25 cellular contexts compared by ENCODE assay signal in genomic region chr14:64364907-64365306, GRCh38. TPM values are rescaled to one million over a fixed set of nuclear protein-coding genes. Genes with fewer than 3 reads are reported as not detected.
A peak's percentile ranks its signal among the peaks of the same experiment; 100 is the strongest.
DNase-seq lines count a peak whose midpoint lies in the region; FAIRE-seq and TF ChIP-seq lines count a peak whose summit lies in the region.
"Had no signal": no experiment of that assay in that cellular context is flagged by ENCODE, and none has a peak within 500 bp of the region (broad histone marks: within the 10 kb centered on the region; RNA-seq: fewer than 3 reads in every experiment).

No MANE protein-coding gene starts in this region.

- H3K4me3 ChIP-seq in bronchial epithelial cell (ENCODE audit: low read depth, low read length) (no peak overlapping the region), sigmoid colon (no peak overlapping the region)
- H3K4me3 ChIP-seq: colonic mucosa, GM23338, SK-N-MC, tibial artery had no signal

- TF ChIP-seq EP300 in sigmoid colon (IDR thresholded peaks at IDR 0.05) = no peak

- H3K27ac ChIP-seq in sigmoid colon = no peak overlapping the region
- H3K27ac ChIP-seq: colonic mucosa, SK-N-MC, tibial artery had no signal

- H3K27me3 ChIP-seq in bronchial epithelial cell (ENCODE audit: control insufficient read depth, insufficient read depth, low read length) (no peaks in the 10 kb centered on the region), sigmoid colon (no peaks in the 10 kb centered on the region)
- H3K27me3 ChIP-seq: colonic mucosa, tibial artery had no signal

- DNase-seq in EL = peak; percentile 50
- DNase-seq in NCI-H226 = peak; percentile 69
- peak; percentile 57 for DNase-seq in bronchial epithelial cell (ENCODE audit: low read depth)
- DNase-seq in iris pigment epithelial cell (ENCODE audit: low read depth) = peak; percentile 55
- DNase-seq in activated naive CD4-positive, alpha-beta T cell (lab: John Stamatoyannopoulos, UW) = no peak
- DNase-seq in dedifferentiated amniotic fluid mesenchymal stem cell (ENCODE audit: extremely low spot score) = no peak
- DNase-seq in sigmoid colon = no peak
- DNase-seq in medulla oblongata (ENCODE audit: extremely low spot score) = no peak
- DNase-seq: activated CD4-positive, alpha-beta T cell treated with anti-CD3 and anti-CD28 coated beads for 1 hour; activated CD8-positive, alpha-beta memory T cell treated with anti-CD3 and anti-CD28 coated beads for 24 hours; activated naive CD4-positive, alpha-beta T cell treated with anti-CD3 and anti-CD28 coated beads, Interleukin-2, amount 50 U/mL, for 16 hours; activated T-cell treated with anti-CD3 and anti-CD28 coated beads, Interleukin-2, amount 50 U/mL, for 4 hours; C1 segment of cervical spinal cord; colonic mucosa; naive thymus-derived CD8-positive, alpha-beta T cell; NCI-H1105 treated with DMSO at 0.1 percent for 48 hours; stimulated activated CD4-positive, alpha-beta T cell treated with anti-CD3 and anti-CD28 coated beads, Interleukin-2, amount 100 ng/mL, for 24 hours; stimulated activated naive CD4-positive, alpha-beta T cell; T1000; tibial artery had no signal

- TF ChIP-seq CTCF in bronchial epithelial cell (IDR thresholded peaks at IDR 0.05; ENCODE audit: insufficient read depth, low read length, severe bottlenecking) (no peak), sigmoid colon (IDR thresholded peaks at IDR 0.05) (no peak)

- FAIRE-seq in bronchial epithelial cell (lab: Jason Lieb, UNC) = no peak
- FAIRE-seq: endometrium, G401.6, RCC 7860 had no signal

- no peaks in the 10 kb centered on the region for H3K4me1 ChIP-seq in sigmoid colon
- H3K4me1 ChIP-seq: colonic mucosa, tibial artery had no signal

- WGBS in sigmoid colon, 2 donors = 90 to 92% methylated on average over 3 of the region's 3 CpGs

- intact Hi-C loops in sigmoid colon (cut with DNase I) = no loop called here

- no peak for TF ChIP-seq POLR2A in sigmoid colon (IDR thresholded peaks at IDR 0.05)

- no peaks in the 10 kb centered on the region for H3K9me3 ChIP-seq in sigmoid colon
- H3K9me3 ChIP-seq: colonic mucosa, tibial artery had no signal

- H3K36me3 ChIP-seq in bronchial epithelial cell (ENCODE audit: control insufficient read depth, insufficient read depth, low read length) = no peaks in the 10 kb centered on the region
- H3K36me3 ChIP-seq in sigmoid colon = no peaks in the 10 kb centered on the region
- H3K36me3 ChIP-seq: colonic mucosa, tibial artery had no signal

RNA-seq across cellular contexts. Expression of gene MTHFD1, which starts 23.2 kb away (rescaled TPM):
- total RNA-seq in bronchial epithelial cell = 19.3 and 35.5 TPM in 2 replicates
- 10 to 100 TPM; 20.5 to 36.0 (median 26.1) TPM for total RNA-seq in sigmoid colon
- polyA plus RNA-seq in sigmoid colon = 10 to 100 TPM; 12.0 to 45.6 (median 16.9) TPM

Comparison
In these comparisons a context has a peak if more than half of its experiments do, and no peak if none do; other contexts are left out.
1. DNase-seq: peak in EL (single experiment), NCI-H226 (single experiment), bronchial epithelial cell (single experiment) and iris pigment epithelial cell (single experiment); none in activated naive CD4-positive, alpha-beta T cell (0 of 4), dedifferentiated amniotic fluid mesenchymal stem cell (single experiment), sigmoid colon (single experiment) and medulla oblongata (single experiment).